Comparison of ENCODE assay signal across 8 cellular contexts in genomic region chr6:34391023-34391485, GRCh38. TPM values are rescaled to one million over a fixed set of nuclear protein-coding genes. Genes with fewer than 3 reads are reported as not detected.
DNase-seq lines count a peak whose midpoint lies in the region; ATAC-seq and TF ChIP-seq lines count a peak whose summit lies in the region.

No MANE protein-coding gene starts in this region.

- peak; percentile 15 for DNase-seq in HuH-7.5 (ENCODE audit: low spot score)
- DNase-seq in SJCRH30, result peak; percentile 59 to 79
- peak; percentile 92 for DNase-seq in fibroblast of villous mesenchyme (ENCODE audit: low read depth)
- peak; percentile 74 for DNase-seq in posterior vena cava (ENCODE audit: low spot score)
- no peak for DNase-seq in islet precursor cell
- DNase-seq in activated effector memory CD4-positive, alpha-beta T cell treated with anti-CD3 and anti-CD28 coated beads, Interleukin-2, amount 50 U/mL, for 16 hours, result no peak

- H3K27me3 ChIP-seq in SJCRH30, result no peaks in the 10 kb centered on the region

- peak overlapping the region; percentile 95; the same call in 1 of the 2 replicates for H3K27ac ChIP-seq in C4-2B
- peak overlapping the region; percentile 79 for H3K27ac ChIP-seq in SJCRH30

- H3K36me3 ChIP-seq in SJCRH30, result no peaks in the 10 kb centered on the region

- TF ChIP-seq CTCF in C4-2B (conservative IDR thresholded peaks at IDR 0.05) (no peak), fibroblast of villous mesenchyme (IDR thresholded peaks at IDR 0.05; ENCODE audit: insufficient read depth, low read depth, low read length) (no peak)

- no peaks in the 10 kb centered on the region for H3K9me3 ChIP-seq in SJCRH30 (replicated peaks)

- H3K4me1 ChIP-seq in SJCRH30, result no peaks in the 10 kb centered on the region

- no peak for ATAC-seq in GM21529 (IDR thresholded peaks at IDR 0.05; ENCODE audit: unreplicated experiment)

- intact Hi-C loops in posterior vena cava (cut with DNase I), result no loop called here

- H3K4me3 ChIP-seq in SJCRH30 (peak overlapping the region; percentile 89), fibroblast of villous mesenchyme (ENCODE audit: low read depth, low read length) (peak overlapping the region; percentile 79)

RNA-seq across cellular contexts. Expression of gene NUDT3, which starts 1.4 kb away (rescaled TPM):
- total RNA-seq in SJCRH30 (2014; rRNA removed; shearing (Covaris generic)), result 13.2 and 14.1 TPM in 2 replicates
- 31.1 and 34.5 TPM in 2 replicates for total RNA-seq in fibroblast of villous mesenchyme
- 10 to 100 TPM; 41.9 to 49.9 TPM for total RNA-seq in posterior vena cava

RNA-seq across cellular contexts. Expression of gene RPS10, which starts 34.8 kb away (rescaled TPM):
- 2,129 and 2,719 TPM in 2 replicates for total RNA-seq in SJCRH30 (2014; rRNA removed; shearing (Covaris generic))
- 1,680 and 1,946 TPM in 2 replicates for total RNA-seq in fibroblast of villous mesenchyme
- 1,000 to 10,000 TPM in 1 of 2 donors, 100 to 1,000 TPM in 1; 962 to 1,039 TPM for total RNA-seq in posterior vena cava

Comparison
In these comparisons a context has a peak if more than half of its experiments do, and no peak if none do; other contexts are left out.
1. DNase-seq: peak in HuH-7.5 (single experiment), SJCRH30 (2 of 2), fibroblast of villous mesenchyme (single experiment) and posterior vena cava (single experiment); none in islet precursor cell (single experiment) and activated effector memory CD4-positive, alpha-beta T cell treated with anti-CD3 and anti-CD28 coated beads, Interleukin-2, amount 50 U/mL, for 16 hours (single experiment).